Comparison of ENCODE assay signal across 1 cellular context in genomic region chr1:96792220-96792619, GRCh38.
TF ChIP-seq lines count a peak whose summit lies in the region.

No MANE protein-coding gene starts in this region.

TF ChIP-seq in GM12878, 131 proteins besides CTCF, POLR2A, EP300 and RAD21 (continued from another document):
- TF ChIP-seq, protein P1, sequence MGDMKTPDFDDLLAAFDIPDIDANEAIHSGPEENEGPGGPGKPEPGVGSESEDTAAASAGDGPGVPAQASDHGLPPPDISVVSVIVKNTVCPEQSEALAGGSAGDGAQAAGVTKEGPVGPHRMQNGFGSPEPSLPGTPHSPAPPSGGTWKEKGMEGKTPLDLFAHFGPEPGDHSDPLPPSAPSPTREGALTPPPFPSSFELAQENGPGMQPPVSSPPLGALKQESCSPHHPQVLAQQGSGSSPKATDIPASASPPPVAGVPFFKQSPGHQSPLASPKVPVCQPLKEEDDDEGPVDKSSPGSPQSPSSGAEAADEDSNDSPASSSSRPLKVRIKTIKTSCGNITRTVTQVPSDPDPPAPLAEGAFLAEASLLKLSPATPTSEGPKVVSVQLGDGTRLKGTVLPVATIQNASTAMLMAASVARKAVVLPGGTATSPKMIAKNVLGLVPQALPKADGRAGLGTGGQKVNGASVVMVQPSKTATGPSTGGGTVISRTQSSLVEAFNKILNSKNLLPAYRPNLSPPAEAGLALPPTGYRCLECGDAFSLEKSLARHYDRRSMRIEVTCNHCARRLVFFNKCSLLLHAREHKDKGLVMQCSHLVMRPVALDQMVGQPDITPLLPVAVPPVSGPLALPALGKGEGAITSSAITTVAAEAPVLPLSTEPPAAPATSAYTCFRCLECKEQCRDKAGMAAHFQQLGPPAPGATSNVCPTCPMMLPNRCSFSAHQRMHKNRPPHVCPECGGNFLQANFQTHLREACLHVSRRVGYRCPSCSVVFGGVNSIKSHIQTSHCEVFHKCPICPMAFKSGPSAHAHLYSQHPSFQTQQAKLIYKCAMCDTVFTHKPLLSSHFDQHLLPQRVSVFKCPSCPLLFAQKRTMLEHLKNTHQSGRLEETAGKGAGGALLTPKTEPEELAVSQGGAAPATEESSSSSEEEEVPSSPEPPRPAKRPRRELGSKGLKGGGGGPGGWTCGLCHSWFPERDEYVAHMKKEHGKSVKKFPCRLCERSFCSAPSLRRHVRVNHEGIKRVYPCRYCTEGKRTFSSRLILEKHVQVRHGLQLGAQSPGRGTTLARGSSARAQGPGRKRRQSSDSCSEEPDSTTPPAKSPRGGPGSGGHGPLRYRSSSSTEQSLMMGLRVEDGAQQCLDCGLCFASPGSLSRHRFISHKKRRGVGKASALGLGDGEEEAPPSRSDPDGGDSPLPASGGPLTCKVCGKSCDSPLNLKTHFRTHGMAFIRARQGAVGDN (IDR thresholded peaks at IDR 0.05) = no peak
- no peak for TF ChIP-seq EGR1 (IDR thresholded peaks at IDR 0.05; ENCODE audit: borderline replicate concordance in 1 of 2, low read depth in 2 of 2, low read length in 2 of 2)
- no peak for TF ChIP-seq PML (IDR thresholded peaks at IDR 0.05; ENCODE audit: low read length)
- TF ChIP-seq MTA3 (IDR thresholded peaks at IDR 0.05; ENCODE audit: borderline replicate concordance, low read length) = no peak
- TF ChIP-seq POLR2AphosphoS5 (IDR thresholded peaks at IDR 0.05; ENCODE audit: low read length) = no peak
- TF ChIP-seq ATF7 (IDR thresholded peaks at IDR 0.05; ENCODE audit: low read depth) = no peak
- TF ChIP-seq ZBTB40 (IDR thresholded peaks at IDR 0.05; ENCODE audit: borderline replicate concordance) = no peak
- TF ChIP-seq NKRF (conservative IDR thresholded peaks at IDR 0.05) = no peak
- TF ChIP-seq CHD2 (IDR thresholded peaks at IDR 0.05; ENCODE audit: borderline replicate concordance, low read depth, low read length) = no peak
- TF ChIP-seq STAT3 (IDR thresholded peaks at IDR 0.05; ENCODE audit: low read depth, low read length) = no peak
- TF ChIP-seq ZNF274 (IDR thresholded peaks at IDR 0.05; ENCODE audit: insufficient read depth, insufficient read length) = no peak
- no peak for TF ChIP-seq ZNF24 (IDR thresholded peaks at IDR 0.05)
- no peak for TF ChIP-seq NFIC (IDR thresholded peaks at IDR 0.05; ENCODE audit: low read depth, low read length)
- TF ChIP-seq TBL1XR1 (IDR thresholded peaks at IDR 0.05; ENCODE audit: low read depth, low read length) = no peak
